ENCODE assay signal across 14 cellular contexts in the genomic region with DNA sequence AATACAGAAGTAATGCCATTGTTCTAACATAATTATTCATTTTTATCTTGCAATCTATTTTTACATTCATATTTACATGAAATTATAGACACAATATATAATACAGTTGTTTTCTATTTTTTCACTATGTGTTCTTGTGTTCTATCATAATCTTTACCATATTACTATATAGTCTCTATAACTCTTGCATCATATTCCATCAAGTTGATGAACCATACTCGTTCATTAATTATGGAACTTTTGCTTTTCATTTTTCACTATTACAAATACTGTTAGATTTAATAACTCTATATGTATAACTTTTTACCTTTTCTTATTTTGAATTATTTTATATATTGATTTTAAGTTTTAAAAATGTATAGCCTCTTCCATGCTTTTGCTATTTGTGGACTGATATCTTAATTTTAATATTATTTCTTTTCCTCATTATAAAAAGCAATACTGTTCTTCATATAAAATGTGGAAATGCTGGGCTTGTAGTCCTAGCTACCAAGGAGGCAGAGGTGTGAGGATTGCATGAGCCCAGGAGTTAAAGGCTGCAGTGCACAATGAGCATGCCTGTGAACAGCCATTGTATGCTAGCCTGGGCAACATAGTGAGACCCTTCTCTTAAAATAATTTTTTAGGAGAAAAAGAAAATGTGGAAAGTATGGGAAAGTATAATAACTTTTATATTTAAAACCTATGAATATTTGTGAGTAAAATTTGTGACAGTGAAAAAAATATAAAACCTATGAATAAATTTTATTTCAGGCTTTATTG.
A peak's percentile ranks its signal among the peaks of the same experiment; 100 is the strongest.
DNase-seq lines count a peak whose midpoint lies in the region; ATAC-seq, FAIRE-seq and TF ChIP-seq lines count a peak whose summit lies in the region.
"Had no signal": no experiment of that assay in that cellular context is flagged by ENCODE, and none has a peak within 500 bp of the region (broad histone marks: within the 10 kb centered on the region; RNA-seq: fewer than 3 reads in every experiment).

No MANE protein-coding gene starts in this region.

- H3K4me1 ChIP-seq in HepG2 (ENCODE audit: insufficient read depth, low read length) (no peaks in the 10 kb centered on the region), right lobe of liver (peaks cover 0 to 14% (median 6%) of the 10 kb centered on the region in 4 donors), MM.1S (ENCODE audit: low read length) (peaks cover 11% of the 10 kb centered on the region), small intestine (ENCODE audit: control insufficient read depth in 2 of 2, insufficient read depth in 1 of 2, low read depth in 1 of 2, low read length in 1 of 2) (no peaks in the 10 kb centered on the region), aorta (ENCODE audit: control insufficient read depth in 1 of 2, insufficient read depth in 2 of 2, low read length in 2 of 2) (no peaks in the 10 kb centered on the region), heart right ventricle (peaks cover 0 to 14% (median 0%) of the 10 kb centered on the region in 9 donors)
- H3K4me1 ChIP-seq: BE2C, Caco-2, HAP-1 had no signal

- no peaks in the 10 kb centered on the region for H3K79me2 ChIP-seq in HepG2 (ENCODE audit: insufficient read depth, low read length)
- H3K79me2 ChIP-seq in MM.1S (ENCODE audit: low read length), result peaks cover 23% of the 10 kb centered on the region

- POLR2A ChIA-PET in HepG2 (lab: Yijun Ruan, JAX), result no interaction called here

- no peak for FAIRE-seq in HepG2 (lab: Jason Lieb, UNC)
- FAIRE-seq in colon (lab: Jason Lieb, UNC), result peak; percentile 87
- FAIRE-seq in small intestine (lab: Jason Lieb, UNC), result peak; percentile 88
- FAIRE-seq: H1 had no signal

- H3K4me2 ChIP-seq in HepG2 (ENCODE audit: low read depth, low read length), result no peak overlapping the region
- H3K4me2 ChIP-seq in MM.1S (ENCODE audit: low read depth, low read length), result peak overlapping the region; percentile 40; the same call in 1 of the 2 replicates

- no peak for ATAC-seq in HepG2
- no peak for ATAC-seq in right lobe of liver
- ATAC-seq in aorta (ENCODE audit: low FRiP score), result no peak
- ATAC-seq in esophagus mucosa, result no peak
- no peak for ATAC-seq in heart right ventricle

- H3K9ac ChIP-seq in HepG2 (ENCODE audit: insufficient read depth, low read depth, low read length) (no peak overlapping the region), MM.1S (ENCODE audit: low read length) (no peak overlapping the region)

- intact Hi-C loops in HepG2 (cut with micrococcal nuclease; ENCODE audit: unreplicated experiment) (no loop called here), right lobe of liver (cut with DNase I) (no loop called here), aorta (cut with DNase I) (no loop called here), heart right ventricle (cut with DNase I) (no loop called here)

- TF ChIP-seq CTCF in HepG2 (CRISPR knock-in tag; IDR thresholded peaks at IDR 0.05) (no peak), right lobe of liver (IDR thresholded peaks at IDR 0.05) (no peak), MM.1S (IDR thresholded peaks at IDR 0.05; ENCODE audit: low read length) (no peak), heart right ventricle (IDR thresholded peaks at IDR 0.05) (no peak)

- no TSS peak for BruUV-seq in HepG2 (replicated peaks; lab: Mats Ljungman, UMichigan)

- in situ Hi-C loops in HepG2 (cut with HindIII; ENCODE audit: extremely low pct_ligation_motif_present, low pct_unique_long_range_greater_than_20kb), result no loop called here

- TF ChIP-seq RAD21 in HepG2 (CRISPR knock-in tag; IDR thresholded peaks at IDR 0.05), result no peak

- TF ChIP-seq POLR2A in HepG2 (IDR thresholded peaks at IDR 0.05; ENCODE audit: insufficient read depth in 1 of 2, low read depth in 2 of 2, low read length in 2 of 2), result no peak
- no peak for TF ChIP-seq POLR2A in right lobe of liver (IDR thresholded peaks at IDR 0.05)

- no peaks in the 10 kb centered on the region for H3K9me3 ChIP-seq in HepG2 (ENCODE audit: low read length)
- H3K9me3 ChIP-seq in right lobe of liver, result no peaks in the 10 kb centered on the region
- no peaks in the 10 kb centered on the region for H3K9me3 ChIP-seq in MM.1S (replicated peaks; ENCODE audit: insufficient read depth, low read length)
- no peaks in the 10 kb centered on the region for H3K9me3 ChIP-seq in small intestine (ENCODE audit: control insufficient read depth, low read depth)
- H3K9me3 ChIP-seq in aorta (ENCODE audit: control insufficient read depth, low read length), result no peaks in the 10 kb centered on the region
- no peaks in the 10 kb centered on the region for H3K9me3 ChIP-seq in heart right ventricle
- H3K9me3 ChIP-seq: BE2C, Caco-2, HAP-1 had no signal

- 96% methylated on average over 1 of the region's 1 CpG for WGBS in HepG2 (ENCODE audit: low lambda C conversion rate)
- 90% methylated on average over 1 of the region's 1 CpG for WGBS in right lobe of liver (ENCODE audit: insufficient coverage, low coverage, low lambda C conversion rate, missing lambda C conversion rate)
- WGBS in small intestine, 3 donors, result 88 to 98% (median 93%) methylated on average over 1 of the region's 1 CpG
- WGBS in aorta, 2 donors, result 90 to 98% methylated on average over 1 of the region's 1 CpG
- WGBS in heart right ventricle, 2 donors, result 96 to 100% methylated on average over 1 of the region's 1 CpG

- TF ChIP-seq EP300 in HepG2 (IDR thresholded peaks at IDR 0.05; ENCODE audit: low read depth in 2 of 2, low read length in 2 of 2), result no peak
- no peak for TF ChIP-seq EP300 in HepG2 (CRISPR knock-in tag; IDR thresholded peaks at IDR 0.05; ENCODE audit: borderline replicate concordance)

- no peaks in the 10 kb centered on the region for H3K9me2 ChIP-seq in MM.1S (replicated peaks; ENCODE audit: insufficient read depth, low read length)

- no peak overlapping the region for H2AFZ ChIP-seq in HepG2 (ENCODE audit: low read length)
- H2AFZ ChIP-seq in MM.1S (ENCODE audit: low read length), result no peak overlapping the region

- H4K20me1 ChIP-seq in HepG2 (ENCODE audit: insufficient read depth, low read length) (no peaks in the 10 kb centered on the region), MM.1S (ENCODE audit: insufficient read depth, low read length) (no peaks in the 10 kb centered on the region)

- H3K36me3 ChIP-seq in HepG2 (replicated peaks in 1 of 2; ENCODE audit: control insufficient read depth in 1 of 2, insufficient read depth in 2 of 2, low read length in 2 of 2) (peaks cover 5 to 62% of the 10 kb centered on the region in 2 experiments), right lobe of liver (peaks cover 0 to 13% (median 1%) of the 10 kb centered on the region in 4 donors), MM.1S (replicated peaks; ENCODE audit: insufficient read depth, low read length) (peaks cover under 1% of the 10 kb centered on the region; the same call in 1 of the 2 replicates), small intestine (ENCODE audit: control insufficient read depth in 2 of 2, insufficient read depth in 2 of 2, low read length in 2 of 2) (peaks cover 1 to 7% of the 10 kb centered on the region in 2 donors), aorta (ENCODE audit: control insufficient read depth in 1 of 2, insufficient read depth in 2 of 2, low read length in 1 of 2) (no peaks in the 10 kb centered on the region), heart right ventricle (peaks cover 0 to 97% (median 5%) of the 10 kb centered on the region in 9 donors)

- H3K27ac ChIP-seq in HepG2 (ENCODE audit: extremely low read length, insufficient read depth, low read length) (no peak overlapping the region), right lobe of liver (peak overlapping the region in 1 of 3 donors; percentile 51), MM.1S (ENCODE audit: low read length) (peak overlapping the region; percentile 30; the same call in 1 of the 2 replicates), small intestine (ENCODE audit: low read depth in 1 of 2, low read length in 1 of 2) (no peak overlapping the region), aorta (ENCODE audit: low read depth in 1 of 2, low read length in 2 of 2) (no peak overlapping the region), heart right ventricle (no peak overlapping the region)

- peaks cover 3% of the 10 kb centered on the region; the same call in 1 of the 2 replicates for H3F3A ChIP-seq in MM.1S (ENCODE audit: insufficient read depth, low read length)

- H3K4me3 ChIP-seq in HepG2 (replicated peaks in 1 of 3; ENCODE audit: insufficient read depth in 1 of 3, low read depth in 2 of 3, low read length in 3 of 3), result no peak overlapping the region
- H3K4me3 ChIP-seq in right lobe of liver, result no peak overlapping the region
- H3K4me3 ChIP-seq in MM.1S (ENCODE audit: low read length), result no peak overlapping the region
- no peak overlapping the region for H3K4me3 ChIP-seq in small intestine (ENCODE audit: low read depth in 1 of 2, low read length in 2 of 2)
- no peak overlapping the region for H3K4me3 ChIP-seq in aorta (ENCODE audit: low read length in 2 of 2)
- H3K4me3 ChIP-seq in heart right ventricle, result no peak overlapping the region
- H3K4me3 ChIP-seq: HAP-1 had no signal

- DNase-seq in HepG2 (ENCODE audit: low spot score) (no peak), right lobe of liver (no peak), MM.1S (no peak), small intestine (no peak), aorta (no peak), heart right ventricle (no peak)
- DNase-seq: BE2C; Caco-2; CD8-positive, alpha-beta memory T cell; HFFc6 had no signal

- no peaks in the 10 kb centered on the region for H3K27me3 ChIP-seq in HepG2 (ENCODE audit: control insufficient read depth in 1 of 2, insufficient read depth in 2 of 2, low read length in 2 of 2)
- no peaks in the 10 kb centered on the region for H3K27me3 ChIP-seq in right lobe of liver
- H3K27me3 ChIP-seq in MM.1S (replicated peaks; ENCODE audit: insufficient read depth, low read length), result no peaks in the 10 kb centered on the region
- no peaks in the 10 kb centered on the region for H3K27me3 ChIP-seq in small intestine (ENCODE audit: control insufficient read depth in 2 of 2, insufficient read depth in 2 of 2, low read length in 2 of 2)
- H3K27me3 ChIP-seq in aorta (ENCODE audit: control insufficient read depth in 1 of 2, insufficient read depth in 2 of 2, low read length in 1 of 2), result no peaks in the 10 kb centered on the region
- H3K27me3 ChIP-seq in heart right ventricle, result no peaks in the 10 kb centered on the region
- H3K27me3 ChIP-seq: BE2C had no signal

- CTCF ChIA-PET in HepG2 (lab: Yijun Ruan, JAX; ENCODE audit: low intra/inter-chr PET ratio, low total read pairs), result no interaction called here

TF ChIP-seq in HepG2, 621 proteins besides CTCF, POLR2A, EP300 and RAD21:
- no peak for TF ChIP-seq CBX1 (IDR thresholded peaks at IDR 0.05; ENCODE audit: low read depth)
- TF ChIP-seq TBL1XR1 (IDR thresholded peaks at IDR 0.05; ENCODE audit: borderline replicate concordance, low read length, partially characterized antibody), result no peak
- TF ChIP-seq RFXAP (CRISPR knock-in tag; IDR thresholded peaks at IDR 0.05; ENCODE audit: borderline replicate concordance), result no peak
- TF ChIP-seq CEBPB (IDR thresholded peaks at IDR 0.05; ENCODE audit: borderline replicate concordance, low read depth, low read length), result peak; percentile 13; the same call in 1 of the 2 replicates
- peak; percentile 46; the same call in 1 of the 2 replicates for TF ChIP-seq ZNF121 (CRISPR knock-in tag; IDR thresholded peaks at IDR 0.05)
- TF ChIP-seq BCL6 (CRISPR knock-in tag; IDR thresholded peaks at IDR 0.05), result no peak
